In genomic region chr15:34102175-34102925, GRCh38 we compare ENCODE assay signal across 8 cellular contexts. TPM values are rescaled to one million over a fixed set of nuclear protein-coding genes. Genes with fewer than 3 reads are reported as not detected.
DNase-seq lines count a peak whose midpoint lies in the region; ATAC-seq and TF ChIP-seq lines count a peak whose summit lies in the region.

No MANE protein-coding gene starts in this region.

- ATAC-seq in GM18499 (IDR thresholded peaks at IDR 0.05; ENCODE audit: insufficient read depth, unreplicated experiment) (peak; percentile 13), PC-3 (no peak; the same call in 1 of the 2 replicates), HG03521 (IDR thresholded peaks at IDR 0.05; ENCODE audit: unreplicated experiment) (no peak), HG03175 (IDR thresholded peaks at IDR 0.05; ENCODE audit: unreplicated experiment) (no peak)

- peaks cover 62% of the 10 kb centered on the region for H3K79me2 ChIP-seq in PC-3 (ENCODE audit: low read length)
- H3K79me2 ChIP-seq in fibroblast of lung (ENCODE audit: control insufficient read depth, insufficient read depth, low read length): peaks cover 39% of the 10 kb centered on the region

- POLR2A ChIA-PET in PC-3 (lab: Charles Lee; ENCODE audit: unreplicated experiment): interaction anchor here (0.5 to 0.6 kb wide), 2 partner anchors 108 to 114 kb away, joined by 3 to 5 read pairs; partner anchors contain the start of gene KATNBL1

- BruUV-seq in PC-3 (replicated peaks; lab: Mats Ljungman, UMichigan): TSS peak; percentile 79

- 18 to 24% (median 21%) methylated on average over 29 of the region's 29 CpGs for whole genome bisulfite sequencing in ovary, 3 donors

- intact Hi-C loops in PC-3 (cut with micrococcal nuclease) (no loop called here), ovary (cut with DNase I) (loop anchor here in 2 of 4 donors (2.0 to 5.0 kb wide), 2 partner anchors 122 to 125 kb away; partner anchors contain the start of gene EMC4 (in 2 of the 2))

- H3F3A ChIP-seq in PC-3 (ENCODE audit: low read length, unreplicated experiment): no peaks in the 10 kb centered on the region

- H3K27ac ChIP-seq in PC-3 (ENCODE audit: low read length) (peak overlapping the region; percentile 56), fibroblast of lung (ENCODE audit: insufficient read depth, low read length) (peak overlapping the region; percentile 92), ovary (peak overlapping the region in 1 of 2 donors; percentile 70)

- H3K36me3 ChIP-seq in PC-3 (ENCODE audit: low read depth, low read length) (no peaks in the 10 kb centered on the region), fibroblast of lung (ENCODE audit: control insufficient read depth, insufficient read depth, low read length) (peaks cover 2% of the 10 kb centered on the region), ovary (no peaks in the 10 kb centered on the region)

- H3K4me1 ChIP-seq in PC-3 (ENCODE audit: insufficient read depth, low read length): peaks cover 10% of the 10 kb centered on the region; the same call in 1 of the 2 replicates
- H3K4me1 ChIP-seq in fibroblast of lung (ENCODE audit: control insufficient read depth, extremely low read depth, insufficient read depth, low read length): peaks cover 5% of the 10 kb centered on the region
- H3K4me1 ChIP-seq in ovary (ENCODE audit: insufficient read depth): peaks cover 2% of the 10 kb centered on the region

- H3K27me3 ChIP-seq in PC-3 (ENCODE audit: low read length) (no peaks in the 10 kb centered on the region), fibroblast of lung (ENCODE audit: control insufficient read depth, insufficient read depth, low read length) (no peaks in the 10 kb centered on the region), ovary (no peaks in the 10 kb centered on the region)

- peak overlapping the region; percentile 85 for H3K4me2 ChIP-seq in PC-3 (ENCODE audit: low read length)
- peak overlapping the region; percentile 64 for H3K4me2 ChIP-seq in fibroblast of lung (ENCODE audit: extremely low read depth, insufficient read depth, low read length)

- H3K9me3 ChIP-seq in PC-3 (ENCODE audit: low read length): no peaks in the 10 kb centered on the region
- H3K9me3 ChIP-seq in fibroblast of lung (ENCODE audit: control insufficient read depth, insufficient read depth, low read depth, low read length): no peaks in the 10 kb centered on the region
- H3K9me3 ChIP-seq in ovary: no peaks in the 10 kb centered on the region

- H4K20me1 ChIP-seq in PC-3 (ENCODE audit: low read length): no peaks in the 10 kb centered on the region
- H4K20me1 ChIP-seq in fibroblast of lung (ENCODE audit: control insufficient read depth, extremely low read depth, insufficient read depth, low read length): no peaks in the 10 kb centered on the region

- no peak for TF ChIP-seq POLR2A in ovary (IDR thresholded peaks at IDR 0.05)

- H3K4me3 ChIP-seq in PC-3 (ENCODE audit: low read length) (peak overlapping the region; percentile 76), fibroblast of lung (replicated peaks in 1 of 4; ENCODE audit: control extremely low read depth in 1 of 4, insufficient read depth in 1 of 4, low read depth in 3 of 4, low read length in 4 of 4) (peak overlapping the region; percentile 81 to 93 (median 86)), ovary (peak overlapping the region; percentile 87)

- DNase-seq in PC-3: no peak
- no peak for DNase-seq in fibroblast of lung (ENCODE audit: low read depth in 2 of 2)
- DNase-seq in ovary: no peak
- DNase-seq in SKM-1 treated with dmso at 0.1 percent for 144 hours (lab: John Stamatoyannopoulos, UW; ENCODE audit: unreplicated experiment): no peak
- no peak for DNase-seq in DMS 273 (lab: John Stamatoyannopoulos, UW; ENCODE audit: unreplicated experiment)

- peak overlapping the region; percentile 80 for H2AFZ ChIP-seq in PC-3 (ENCODE audit: low read length)
- peak overlapping the region; percentile 84 for H2AFZ ChIP-seq in fibroblast of lung (ENCODE audit: low read length)

- CTCF ChIA-PET in PC-3 (lab: Charles Lee): no interaction called here

- H3K9me2 ChIP-seq in PC-3 (replicated peaks; ENCODE audit: low read length): no peaks in the 10 kb centered on the region

- peak overlapping the region; percentile 85 for H3K9ac ChIP-seq in PC-3 (ENCODE audit: low read length)
- H3K9ac ChIP-seq in fibroblast of lung (ENCODE audit: insufficient read depth, low read length): peak overlapping the region; percentile 96

- no peak for TF ChIP-seq EP300 in ovary (IDR thresholded peaks at IDR 0.05)

- TF ChIP-seq CTCF in PC-3 (conservative IDR thresholded peaks at IDR 0.05; ENCODE audit: low read depth, low read length) (no peak), fibroblast of lung (conservative IDR thresholded peaks at IDR 0.05 in 1 of 2, IDR thresholded peaks at IDR 0.05 in 1 of 2; ENCODE audit: low read depth in 1 of 2, low read length in 2 of 2) (no peak), ovary (IDR thresholded peaks at IDR 0.05) (no peak)

RNA-seq across cellular contexts. Expression of gene PGBD4, which starts 0.5 kb away (rescaled TPM):
- total RNA-seq in PC-3 (2014; rRNA removed) (1.2 and 2.6 TPM in 2 replicates), fibroblast of lung (2.6 and 3.0 TPM in 2 replicates), ovary (1 to 10 TPM in 4 of 7 donors, under 1 TPM in 3; 0.69 to 1.6 (median 1.1) TPM)
- polyA plus RNA-seq in fibroblast of lung (1.4 and 1.6 TPM in 2 replicates), ovary (1 to 10 TPM in 1 of 2 donors, under 1 TPM in 1; 0.46 to 1.0 TPM)
- 0.93 and 0.96 TPM in 2 replicates for polyA plus RNA-seq in fibroblast of lung (2012)
- 0.96 and 0.98 TPM in 2 replicates for polyA minus RNA-seq in fibroblast of lung (ENCODE audit: low replicate concordance)

RNA-seq across cellular contexts. Expression of gene EMC7, which starts 0.7 kb away (rescaled TPM):
- total RNA-seq in PC-3 (2014; rRNA removed): 50.3 and 66.0 TPM in 2 replicates
- 39.0 and 47.7 TPM in 2 replicates for total RNA-seq in fibroblast of lung
- polyA plus RNA-seq in fibroblast of lung: 102 and 108 TPM in 2 replicates
- 107 and 120 TPM in 2 replicates for polyA plus RNA-seq in fibroblast of lung (2012)
- 8.9 and 19.6 TPM in 2 replicates for polyA minus RNA-seq in fibroblast of lung (ENCODE audit: low replicate concordance)
- 10 to 100 TPM; 27.4 to 57.4 (median 41.2) TPM for total RNA-seq in ovary
- 100 to 1,000 TPM in 1 of 2 donors, 10 to 100 TPM in 1; 63.6 to 118 TPM for polyA plus RNA-seq in ovary
